20 cellular contexts compared by ENCODE assay signal in genomic region chr17:48539177-48539576, GRCh38. TPM values are rescaled to one million over a fixed set of nuclear protein-coding genes. Genes with fewer than 3 reads are reported as not detected.
DNase-seq lines count a peak whose midpoint lies in the region; ATAC-seq and TF ChIP-seq lines count a peak whose summit lies in the region.
"Had no signal": no experiment of that assay in that cellular context is flagged by ENCODE, and none has a peak within 500 bp of the region (broad histone marks: within the 10 kb centered on the region; RNA-seq: fewer than 3 reads in every experiment).

No MANE protein-coding gene starts in this region.

- TF ChIP-seq CTCF in gastroesophageal sphincter (IDR thresholded peaks at IDR 0.05) = no peak

- no peak overlapping the region for H3K4me3 ChIP-seq in gastroesophageal sphincter
- H3K4me3 ChIP-seq: prostate gland had no signal

- no peak overlapping the region for H3K27ac Mint-ChIP-seq in activated T-cell treated with anti-CD3 and anti-CD28 coated beads, Interleukin-2, amount 50 U/mL, for 24 hours
- H3K27ac Mint-ChIP-seq: stimulated activated memory B cell treated with anti-CD40 and anti-IgM and Interleukin-4, amounts not matched to agents 10 μg/mL and 1 μg/mL and 100 μg/mL, for 72 hours had no signal

- 55 to 76% methylated on average over 2 to 3 of the region's 4 CpGs for WGBS in gastroesophageal sphincter (ENCODE audit: low coverage in 1 of 2), 2 donors

- ATAC-seq in gastroesophageal sphincter = no peak
- no peak for ATAC-seq in sciatic nerve
- ATAC-seq in left colon = no peak
- ATAC-seq: activated CD8-positive, alpha-beta T cell treated with anti-CD3 and anti-CD28 coated beads, Interleukin-2, amount 10 ng/mL, durations not matched to agents 7 days and 5 days; stimulated activated memory B cell treated with anti-CD40 and anti-IgM and Interleukin-4, amounts not matched to agents 10 μg/mL and 1 μg/mL and 100 μg/mL, for 72 hours had no signal

- H3K36me3 ChIP-seq in gastroesophageal sphincter = peaks cover 0 to 5% of the 10 kb centered on the region in 2 donors
- H3K36me3 ChIP-seq: prostate gland had no signal

- no peak overlapping the region for H3K4me3 Mint-ChIP-seq in activated T-cell treated with anti-CD3 and anti-CD28 coated beads, Interleukin-2, amount 50 U/mL, for 24 hours
- H3K4me3 Mint-ChIP-seq: activated CD8-positive, alpha-beta T cell treated with anti-CD3 and anti-CD28 coated beads, Interleukin-2, amount 10 ng/mL, durations not matched to agents 7 days and 5 days; stimulated activated memory B cell treated with anti-CD40 and anti-IgM and Interleukin-4, amounts not matched to agents 10 μg/mL and 1 μg/mL and 100 μg/mL, for 72 hours had no signal

- peaks cover 19% of the 10 kb centered on the region for H3K27me3 Mint-ChIP-seq in activated T-cell treated with anti-CD3 and anti-CD28 coated beads, Interleukin-2, amount 50 U/mL, for 24 hours

- peak overlapping the region in 3 of 4 donors; percentile 96 to 98 (median 97) for H3K27ac ChIP-seq in gastroesophageal sphincter
- H3K27ac ChIP-seq: prostate gland had no signal

- H3K4me1 ChIP-seq in gastroesophageal sphincter = peaks cover 0 to 18% (median 8%) of the 10 kb centered on the region in 3 donors
- H3K4me1 ChIP-seq: prostate gland had no signal

- intact Hi-C loops in sciatic nerve (cut with DNase I) (no loop called here), left colon (cut with DNase I, micrococcal nuclease) (no loop called here)

- H3K4me1 Mint-ChIP-seq in activated T-cell treated with anti-CD3 and anti-CD28 coated beads, Interleukin-2, amount 50 U/mL, for 24 hours (ENCODE audit: low read depth) = peaks cover 33% of the 10 kb centered on the region

- TF ChIP-seq POLR2A in gastroesophageal sphincter (IDR thresholded peaks at IDR 0.05) = no peak

- H3K36me3 Mint-ChIP-seq in activated T-cell treated with anti-CD3 and anti-CD28 coated beads, Interleukin-2, amount 50 U/mL, for 24 hours (ENCODE audit: low read depth) = peaks cover 13% of the 10 kb centered on the region
- H3K36me3 Mint-ChIP-seq: stimulated activated memory B cell treated with anti-CD40 and anti-IgM and Interleukin-4, amounts not matched to agents 10 μg/mL and 1 μg/mL and 100 μg/mL, for 72 hours had no signal

- H3K27me3 ChIP-seq in gastroesophageal sphincter = no peaks in the 10 kb centered on the region

- TF ChIP-seq EP300 in gastroesophageal sphincter (IDR thresholded peaks at IDR 0.05) = no peak

- H3K9me3 Mint-ChIP-seq in activated T-cell treated with anti-CD3 and anti-CD28 coated beads, Interleukin-2, amount 50 U/mL, for 24 hours = no peaks in the 10 kb centered on the region
- H3K9me3 Mint-ChIP-seq: stimulated activated memory B cell treated with anti-CD40 and anti-IgM and Interleukin-4, amounts not matched to agents 10 μg/mL and 1 μg/mL and 100 μg/mL, for 72 hours; T-helper 2 cell treated with Interferon-gamma antibody and Interleukin-4, amounts not matched to agents 5 μg/mL and 100 μg/mL, for 36 hours had no signal

- H3K9me3 ChIP-seq in gastroesophageal sphincter = no peaks in the 10 kb centered on the region
- H3K9me3 ChIP-seq: prostate gland had no signal

- DNase-seq in Daoy (ENCODE audit: low read depth) (peak; percentile 68), RPMI7951 (ENCODE audit: low read depth) (peak; percentile 89), sciatic nerve (ENCODE audit: low spot score) (peak; percentile 42), germinal center (ENCODE audit: low spot score) (no peak), left colon (no peak), Kasumi-1 (lab: John Stamatoyannopoulos, UW) (no peak)
- no peak for DNase-seq in activated T-cell treated with anti-CD3 and anti-CD28 coated beads, Interleukin-2, amount 50 U/mL, for 24 hours
- DNase-seq: activated CD8-positive, alpha-beta T cell treated with anti-CD3 and anti-CD28 coated beads, Interleukin-2, amount 10 ng/mL, durations not matched to agents 7 days and 5 days; activated gamma-delta T cell; CD4-positive, CD25-positive, alpha-beta regulatory T cell; GF-D8; midbrain; NCI-H2227 treated with DMSO at 0.1 percent for 48 hours; OCI-M1; stimulated activated CD4-positive, alpha-beta T cell treated with anti-CD3 and anti-CD28 coated beads, Interleukin-4, amount 100 ng/mL, for 1 hour had no signal

RNA-seq across cellular contexts. Expression of gene HOXB2, which starts 5.7 kb away (rescaled TPM):
- 1.3 and 15.9 TPM in 2 replicates for total RNA-seq in Daoy (2014; rRNA removed; shearing (Covaris generic))
- 11.9 and 15.1 TPM in 2 replicates for total RNA-seq in RPMI7951 (2014; rRNA removed; shearing (Covaris generic))
- total RNA-seq in gastroesophageal sphincter = 10 to 100 TPM; 28.7 to 65.2 (median 38.8) TPM
- total RNA-seq in sciatic nerve = 23.1 TPM
- total RNA-seq in left colon = 1 to 10 TPM; 2.5 to 7.0 TPM

RNA-seq across cellular contexts. Expression of gene HOXB1, which starts 8.4 kb away (rescaled TPM):
- total RNA-seq in Daoy (2014; rRNA removed; shearing (Covaris generic)) = not detected in 2 replicates
- total RNA-seq in RPMI7951 (2014; rRNA removed; shearing (Covaris generic)) = not detected in 2 replicates
- total RNA-seq in gastroesophageal sphincter (not detected), sciatic nerve (not detected), left colon (not detected)
- total RNA-seq: activated CD8-positive, alpha-beta T cell treated with anti-CD3 and anti-CD28 coated beads, Interleukin-2, amount 10 ng/mL, durations not matched to agents 7 days and 5 days; cardiac septum; CD4-positive, CD25-positive, alpha-beta regulatory T cell; prostate gland had no signal

RNA-seq across cellular contexts. Expression of gene HOXB4, which starts 39.0 kb away (rescaled TPM):
- 0.68 and 2.5 TPM in 2 replicates for total RNA-seq in Daoy (2014; rRNA removed; shearing (Covaris generic))
- 1.6 and 1.7 TPM in 2 replicates for total RNA-seq in RPMI7951 (2014; rRNA removed; shearing (Covaris generic))
- total RNA-seq in gastroesophageal sphincter (10 to 100 TPM in 1 of 4 donors, 1 to 10 TPM in 3; 3.0 to 12.9 (median 6.9) TPM), sciatic nerve (8.8 TPM), left colon (1 to 10 TPM; 3.0 to 3.9 TPM)

RNA-seq across cellular contexts. Expression of gene HOXB3, which starts 50.9 kb away (rescaled TPM):
- total RNA-seq in Daoy (2014; rRNA removed; shearing (Covaris generic)) = 1.3 and 3.1 TPM in 2 replicates
- 3.2 and 7.9 TPM in 2 replicates for total RNA-seq in RPMI7951 (2014; rRNA removed; shearing (Covaris generic))
- total RNA-seq in gastroesophageal sphincter (10 to 100 TPM; 11.4 to 48.7 (median 24.2) TPM), sciatic nerve (25.6 TPM), left colon (10 to 100 TPM; 35.8 to 41.9 TPM)

RNA-seq across cellular contexts. Expression of gene HOXB5, which starts 54.4 kb away (rescaled TPM):
- 0.06 TPM in 1 of 2 replicates, not detected in the other for total RNA-seq in Daoy (2014; rRNA removed; shearing (Covaris generic))
- total RNA-seq in RPMI7951 (2014; rRNA removed; shearing (Covaris generic)) = 0.10 and 0.24 TPM in 2 replicates
- total RNA-seq in gastroesophageal sphincter (1 to 10 TPM in 3 of 4 donors, under 1 TPM in 1; 0.27 to 2.7 (median 1.4) TPM), sciatic nerve (2.4 TPM), left colon (10 to 100 TPM; 14.5 to 16.4 TPM)
- total RNA-seq: activated CD8-positive, alpha-beta T cell treated with anti-CD3 and anti-CD28 coated beads, Interleukin-2, amount 10 ng/mL, durations not matched to agents 7 days and 5 days; cardiac septum; CD4-positive, CD25-positive, alpha-beta regulatory T cell had no signal

Comparison
In these comparisons a context has a peak if more than half of its experiments do, and no peak if none do; other contexts are left out.
1. DNase-seq: peak in Daoy (single experiment), RPMI7951 (single experiment) and sciatic nerve (single experiment); none in activated T-cell treated with anti-CD3 and anti-CD28 coated beads, Interleukin-2, amount 50 U/mL, for 24 hours (single experiment), germinal center (single experiment), left colon (0 of 2) and Kasumi-1 (0 of 2).